Comparison of ENCODE assay signal across 2 cellular contexts in genomic region chr10:128631801-128632241, GRCh38.
TF ChIP-seq lines count a peak whose summit lies in the region.

No MANE protein-coding gene starts in this region.

TF ChIP-seq in WTC11, 78 proteins besides CTCF, POLR2A, EP300 and RAD21 (continued from another document):
- TF ChIP-seq ETV6 (CRISPR knock-in tag; IDR thresholded peaks at IDR 0.05) (no peak), SOX15 (CRISPR knock-in tag; IDR thresholded peaks at IDR 0.05) (no peak), MAX (CRISPR knock-in tag; IDR thresholded peaks at IDR 0.05) (no peak), CDX4 (CRISPR knock-in tag; IDR thresholded peaks at IDR 0.05; ENCODE audit: borderline replicate concordance) (no peak), ATF1 (CRISPR knock-in tag; IDR thresholded peaks at IDR 0.05) (no peak), SMAD3 (CRISPR knock-in tag; IDR thresholded peaks at IDR 0.05; ENCODE audit: borderline replicate concordance) (no peak)

TF ChIP-seq in HepG2, 621 proteins besides CTCF, POLR2A, EP300 and RAD21 (continued from another document):
- no peak for TF ChIP-seq ZBTB37 (CRISPR knock-in tag; IDR thresholded peaks at IDR 0.05)
- no peak for TF ChIP-seq ESRRA (CRISPR knock-in tag; IDR thresholded peaks at IDR 0.05; ENCODE audit: low read depth)
- no peak for TF ChIP-seq ZBTB1 (CRISPR knock-in tag; IDR thresholded peaks at IDR 0.05; ENCODE audit: borderline replicate concordance)
- no peak for TF ChIP-seq ZNF879 (CRISPR knock-in tag; IDR thresholded peaks at IDR 0.05)
- TF ChIP-seq ZNF75D (CRISPR knock-in tag; IDR thresholded peaks at IDR 0.05; ENCODE audit: borderline replicate concordance), result no peak
- no peak for TF ChIP-seq ZNF260 (CRISPR knock-in tag; IDR thresholded peaks at IDR 0.05; ENCODE audit: borderline replicate concordance, low read depth)
- TF ChIP-seq ZNF512 (CRISPR knock-in tag; IDR thresholded peaks at IDR 0.05), result no peak
- no peak for TF ChIP-seq NFIC (IDR thresholded peaks at IDR 0.05; ENCODE audit: low read length)
- no peak for TF ChIP-seq HNRNPLL (IDR thresholded peaks at IDR 0.05; ENCODE audit: low read depth, low read length, poor library complexity, severe bottlenecking)
